In the genomic region with DNA sequence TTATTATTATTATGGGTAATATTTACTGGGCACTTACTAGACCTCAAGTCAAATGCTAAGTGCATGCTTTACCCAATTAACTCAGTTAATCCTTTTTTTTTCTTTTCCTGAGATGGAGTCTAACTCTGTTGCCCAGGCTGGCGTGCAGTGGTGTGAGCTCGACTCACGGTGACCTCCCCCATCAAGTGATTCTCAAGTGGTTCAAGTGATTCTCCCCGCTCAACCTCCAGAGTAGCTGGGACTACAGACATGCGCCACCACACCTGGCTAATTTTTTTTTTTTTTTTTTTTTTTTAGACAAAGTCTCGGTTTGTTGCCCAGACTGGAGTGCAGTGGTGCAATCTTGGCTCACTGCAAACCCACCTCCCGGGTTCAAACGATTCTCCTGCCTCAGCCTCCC, we compare ENCODE assay signal across 7 cellular contexts.
"Had no signal": no experiment of that assay in that cellular context is flagged by ENCODE, and none has a peak within 500 bp of the region (broad histone marks: within the 10 kb centered on the region; RNA-seq: fewer than 3 reads in every experiment).

No MANE protein-coding gene starts in this region.

- DNase-seq: H9, HCEC 1CT, IMR-90, KG1 had no signal

- FAIRE-seq: H1, H54, K562 had no signal
